17 cellular contexts compared by ENCODE assay signal in the genomic region with DNA sequence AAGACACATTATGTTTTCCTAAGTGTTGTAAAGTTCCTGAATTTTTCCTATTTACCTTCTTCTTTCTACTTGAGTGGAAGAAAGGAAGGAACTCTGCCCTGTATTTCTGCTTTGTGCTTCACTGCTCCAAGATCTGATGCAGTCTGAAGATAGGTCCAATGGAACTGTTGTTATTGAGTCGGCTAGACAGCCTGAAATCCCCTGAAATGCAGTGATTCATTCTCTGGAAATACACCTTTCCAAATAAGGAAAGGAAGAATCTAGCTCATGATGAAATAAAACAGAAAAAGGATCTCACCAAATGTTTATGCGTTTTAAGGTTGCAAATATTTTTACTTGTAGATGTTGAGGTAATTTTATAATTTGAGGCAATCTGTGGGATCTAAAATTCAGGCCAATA.
A peak's percentile ranks its signal among the peaks of the same experiment; 100 is the strongest.
DNase-seq lines count a peak whose midpoint lies in the region; ATAC-seq and TF ChIP-seq lines count a peak whose summit lies in the region.
"Had no signal": no experiment of that assay in that cellular context is flagged by ENCODE, and none has a peak within 500 bp of the region (broad histone marks: within the 10 kb centered on the region; RNA-seq: fewer than 3 reads in every experiment).

No MANE protein-coding gene starts in this region.

- H2AFZ ChIP-seq in GM23248, result no peak overlapping the region

- H3K4me3 ChIP-seq in GM23248, result no peak overlapping the region
- H3K4me3 ChIP-seq in thoracic aorta, result peak overlapping the region; percentile 13
- H3K4me3 ChIP-seq: BLaER1 treated with 17β-estradiol and CSF1 and Interleukin-3, amounts not matched to agents 10 nM and 100 nM; SJSA1 had no signal

- H3K9me3 ChIP-seq in GM23248 (ENCODE audit: low read depth) (no peaks in the 10 kb centered on the region), thoracic aorta (no peaks in the 10 kb centered on the region)
- H3K9me3 ChIP-seq: BLaER1 treated with 17β-estradiol and CSF1 and Interleukin-3, amounts not matched to agents 10 nM and 100 nM; SJSA1 had no signal

- WGBS in GM23248 (ENCODE audit: low coverage in 1 of 2, low lambda C conversion rate in 2 of 2, missing lambda C conversion rate in 2 of 2), 2 experiments, result 53 to 60% methylated on average over 2 of the region's 2 CpGs

- in situ Hi-C loops in GM23248 (cut with MboI), result no loop called here

- DNase-seq in GM23248 (peak; percentile 50), amniotic stem cell (lab: John Stamatoyannopoulos, UW) (peak; percentile 33), fibroblast of the conjunctiva (ENCODE audit: low read depth) (peak; percentile 17), thoracic aorta (ENCODE audit: low spot score) (no peak), left cardiac atrium (no peak), COLO829 (ENCODE audit: low spot score) (no peak), SIG-M5 (lab: John Stamatoyannopoulos, UW) (no peak)
- DNase-seq: activated CD4-positive, alpha-beta T cell treated with anti-CD3 and anti-CD28 coated beads, Interleukin-2, amount 10 ng/mL, durations not matched to agents 24 days and 14 days; activated T-cell treated with anti-CD3 and anti-CD28 coated beads, Interleukin-2, amount 50 U/mL, for 1 hour; DMS79; NCI-H1417; NCI-H2227 treated with DMSO at 0.1 percent for 48 hours; T1000 had no signal

- ATAC-seq in thoracic aorta (ENCODE audit: insufficient number of reproducible peaks, low FRiP score, low read depth), result no peak
- ATAC-seq in left cardiac atrium, result no peak
- ATAC-seq: left lobe of liver had no signal

- H3K9ac ChIP-seq in GM23248, result no peak overlapping the region
- H3K9ac ChIP-seq: BLaER1 treated with 17β-estradiol and CSF1 and Interleukin-3, amounts not matched to agents 10 nM and 100 nM had no signal

- no peaks in the 10 kb centered on the region for H3K9me2 ChIP-seq in GM23248 (ENCODE audit: insufficient read depth)

- H3F3A ChIP-seq in GM23248 (ENCODE audit: insufficient read depth), result no peaks in the 10 kb centered on the region; the same call in 1 of the 2 replicates

- H3K36me3 ChIP-seq in GM23248 (ENCODE audit: low read depth) (no peaks in the 10 kb centered on the region), thoracic aorta (no peaks in the 10 kb centered on the region)
- H3K36me3 ChIP-seq: BLaER1 treated with 17β-estradiol and CSF1 and Interleukin-3, amounts not matched to agents 10 nM and 100 nM; SJSA1 had no signal

- H4K20me1 ChIP-seq in GM23248 (ENCODE audit: insufficient read depth), result no peaks in the 10 kb centered on the region
- H4K20me1 ChIP-seq: BLaER1 treated with 17β-estradiol and CSF1 and Interleukin-3, amounts not matched to agents 10 nM and 100 nM had no signal

- H3K27ac ChIP-seq in GM23248 (no peak overlapping the region), thoracic aorta (peak overlapping the region; percentile 31 to 61)
- H3K27ac ChIP-seq: BLaER1 treated with 17β-estradiol and CSF1 and Interleukin-3, amounts not matched to agents 10 nM and 100 nM; epithelial cell of prostate; SJSA1 had no signal

- TF ChIP-seq CTCF in thoracic aorta (IDR thresholded peaks at IDR 0.05), result no peak

- H3K27me3 ChIP-seq in GM23248 (replicated peaks; ENCODE audit: insufficient read depth) (no peaks in the 10 kb centered on the region), thoracic aorta (replicated peaks; ENCODE audit: insufficient read depth) (no peaks in the 10 kb centered on the region)
- H3K27me3 ChIP-seq: BLaER1 treated with 17β-estradiol and CSF1 and Interleukin-3, amounts not matched to agents 10 nM and 100 nM; SJSA1 had no signal

- H3K79me2 ChIP-seq in GM23248 (ENCODE audit: insufficient read depth), result no peaks in the 10 kb centered on the region

- peak overlapping the region; percentile 1 for H3K4me2 ChIP-seq in GM23248 (ENCODE audit: unreplicated experiment)
- H3K4me2 ChIP-seq: BLaER1 treated with 17β-estradiol and CSF1 and Interleukin-3, amounts not matched to agents 10 nM and 100 nM had no signal

- intact Hi-C loops in left cardiac atrium (cut with DNase I), result no loop called here

- H3K4me1 ChIP-seq in GM23248 (ENCODE audit: insufficient read depth) (peaks cover 25% of the 10 kb centered on the region), thoracic aorta (ENCODE audit: control insufficient read depth in 1 of 2, low read depth in 2 of 2) (peaks cover 0 to 7% of the 10 kb centered on the region in 2 donors)
- H3K4me1 ChIP-seq: SJSA1 had no signal

Comparison
In these comparisons a context has a peak if more than half of its experiments do, and no peak if none do; other contexts are left out.
1. DNase-seq: peak in GM23248 (single experiment), amniotic stem cell (single experiment) and fibroblast of the conjunctiva (single experiment); none in thoracic aorta (single experiment), left cardiac atrium (single experiment), COLO829 (single experiment) and SIG-M5 (single experiment).